17 cellular contexts compared by ENCODE assay signal in genomic region chr15:36331531-36332275, GRCh38.
DNase-seq lines count a peak whose midpoint lies in the region; ATAC-seq, FAIRE-seq and TF ChIP-seq lines count a peak whose summit lies in the region.
"Had no signal": no experiment of that assay in that cellular context is flagged by ENCODE, and none has a peak within 500 bp of the region (broad histone marks: within the 10 kb centered on the region; RNA-seq: fewer than 3 reads in every experiment).

No MANE protein-coding gene starts in this region.

- H3K27ac ChIP-seq in A549 (no peak overlapping the region), brain microvascular endothelial cell (peak overlapping the region; percentile 48), A673 (ENCODE audit: low read depth, low read length, poor library complexity, severe bottlenecking) (no peak overlapping the region)

- H3K36me3 ChIP-seq in brain microvascular endothelial cell (replicated peaks) (no peaks in the 10 kb centered on the region), A673 (ENCODE audit: insufficient read depth, low read length, poor library complexity, severe bottlenecking) (no peaks in the 10 kb centered on the region)

- H3K9me3 ChIP-seq in A549 (no peaks in the 10 kb centered on the region), A673 (ENCODE audit: low read depth, low read length, poor library complexity, severe bottlenecking) (no peaks in the 10 kb centered on the region)

- no peak for FAIRE-seq in A549 (lab: Jason Lieb, UNC)
- FAIRE-seq: islet of Langerhans had no signal

- CTCF ChIA-PET in A549 (lab: Yijun Ruan, JAX), result no interaction called here
- CTCF ChIA-PET in A673 (lab: Charles Lee), result no interaction called here

- in situ Hi-C loops in brain microvascular endothelial cell (cut with HindIII; ENCODE audit: low pct_ligation_motif_present, low sequenced_read_pairs), result no loop called here

- TF ChIP-seq CTCF in A549 (IDR thresholded peaks at IDR 0.05) (no peak), brain microvascular endothelial cell (IDR thresholded peaks at IDR 0.05; ENCODE audit: low read depth, low read length, missing control alignments) (no peak), A673 (conservative IDR thresholded peaks at IDR 0.05; ENCODE audit: low read depth, low read length) (no peak)

- H3K4me1 ChIP-seq in A549 (no peaks in the 10 kb centered on the region), A673 (ENCODE audit: insufficient read depth, low read length, poor library complexity, severe bottlenecking) (no peaks in the 10 kb centered on the region)

- no peak for TF ChIP-seq RAD21 in A549 (conservative IDR thresholded peaks at IDR 0.05 in 1 of 2, IDR thresholded peaks at IDR 0.05 in 1 of 2)

- no peak for TF ChIP-seq EP300 in A549 (IDR thresholded peaks at IDR 0.05)

- no peak overlapping the region for H3K4me3 ChIP-seq in A549
- H3K4me3 ChIP-seq in brain microvascular endothelial cell (ENCODE audit: low read depth, low read length), result no peak overlapping the region
- no peak overlapping the region for H3K4me3 ChIP-seq in A673 (ENCODE audit: low read depth, low read length, poor library complexity, severe bottlenecking)

- TF ChIP-seq POLR2A in A549 (IDR thresholded peaks at IDR 0.05; ENCODE audit: low read length), result no peak

- H3K4me2 ChIP-seq in A549, result 0 out of 3 replicates have a peak overlapping the region, but pooled peaks have one; percentile 28

- 87% methylated on average over 6 of the region's 6 CpGs for WGBS in A549 (ENCODE audit: missing lambda C conversion rate)

- no peak for ATAC-seq in A549
- ATAC-seq: stimulated activated effector memory CD8-positive, alpha-beta T cell treated with anti-CD3 and anti-CD28 coated beads, Interleukin-12 subunit alpha, Interleukin-12 subunit beta, amount 100 ng/mL, for 72 hours had no signal

- intact Hi-C loops in A673 (cut with micrococcal nuclease; ENCODE audit: unreplicated experiment), result no loop called here
- intact Hi-C loops in posterior cingulate gyrus (cut with DNase I), result no loop called here

- DNase-seq in A549 (ENCODE audit: low read depth in 1 of 2, low spot score in 1 of 2) (no peak), HCEC 1CT (peak; percentile 9), brain microvascular endothelial cell (no peak), lung microvascular endothelial cell (ENCODE audit: low read depth in 2 of 2) (peak; percentile 19 to 46), NCI-H1930 (lab: John Stamatoyannopoulos, UW) (no peak), NCI-H82 (lab: John Stamatoyannopoulos, UW) (no peak), A673 (ENCODE audit: low spot score) (no peak), posterior cingulate gyrus (no peak)
- DNase-seq: activated CD4-positive, alpha-beta T cell treated with anti-CD3 and anti-CD28 coated beads for 48 hours; Calu3; central memory CD4-positive, alpha-beta T cell; glutamatergic neuron; NCI-H1105; nucleus accumbens; T1000 had no signal

- BruUV-seq in A673 (replicated peaks; lab: Mats Ljungman, UMichigan), result no TSS peak

- POLR2A ChIA-PET in A549 (lab: Yijun Ruan, JAX), result no interaction called here
- POLR2A ChIA-PET in A673 (lab: Charles Lee; ENCODE audit: low non-redundant PET), result no interaction called here

- no peaks in the 10 kb centered on the region for H3K27me3 ChIP-seq in brain microvascular endothelial cell (replicated peaks)
- no peaks in the 10 kb centered on the region for H3K27me3 ChIP-seq in A673 (replicated peaks; ENCODE audit: insufficient read depth, low read depth, low read length, poor library complexity)

TF ChIP-seq in A549, 52 proteins besides CTCF, POLR2A, EP300 and RAD21:
- no peak for TF ChIP-seq NR3C1 (IDR thresholded peaks at IDR 0.05)
- TF ChIP-seq CHD2 (IDR thresholded peaks at IDR 0.05; ENCODE audit: low read length, partially characterized antibody), result no peak
- no peak for TF ChIP-seq HOXB13 (CRISPR knock-in tag; IDR thresholded peaks at IDR 0.05; ENCODE audit: low read depth)
- TF ChIP-seq HEYL (CRISPR knock-in tag; IDR thresholded peaks at IDR 0.05), result no peak
- no peak for TF ChIP-seq BHLHE40 (IDR thresholded peaks at IDR 0.05; ENCODE audit: low read depth, low read length)
- no peak for TF ChIP-seq MYC (IDR thresholded peaks at IDR 0.05; ENCODE audit: borderline replicate concordance, low read length)
- TF ChIP-seq ZC3H11A (IDR thresholded peaks at IDR 0.05), result no peak
- no peak for TF ChIP-seq ATOH8 (CRISPR knock-in tag; IDR thresholded peaks at IDR 0.05; ENCODE audit: low read depth)
- TF ChIP-seq HOXB5 (CRISPR knock-in tag; IDR thresholded peaks at IDR 0.05), result no peak
- TF ChIP-seq ZSCAN20 (CRISPR knock-in tag; IDR thresholded peaks at IDR 0.05), result no peak
- no peak for TF ChIP-seq HDAC2 (IDR thresholded peaks at IDR 0.05)
- no peak for TF ChIP-seq ELK1 (IDR thresholded peaks at IDR 0.05; ENCODE audit: low read depth, low read length)
- no peak for TF ChIP-seq EHF (CRISPR knock-in tag; IDR thresholded peaks at IDR 0.05)
- no peak for TF ChIP-seq CBX8 (IDR thresholded peaks at IDR 0.05)

Comparison
In these comparisons a context has a peak if more than half of its experiments do, and no peak if none do; other contexts are left out.
1. DNase-seq: peak in HCEC 1CT (single experiment) and lung microvascular endothelial cell (2 of 2); none in A549 (0 of 2), brain microvascular endothelial cell (single experiment), NCI-H1930 (0 of 2), NCI-H82 (single experiment), A673 (single experiment) and posterior cingulate gyrus (0 of 10).